ENCODE assay signal across 9 cellular contexts in the genomic region with DNA sequence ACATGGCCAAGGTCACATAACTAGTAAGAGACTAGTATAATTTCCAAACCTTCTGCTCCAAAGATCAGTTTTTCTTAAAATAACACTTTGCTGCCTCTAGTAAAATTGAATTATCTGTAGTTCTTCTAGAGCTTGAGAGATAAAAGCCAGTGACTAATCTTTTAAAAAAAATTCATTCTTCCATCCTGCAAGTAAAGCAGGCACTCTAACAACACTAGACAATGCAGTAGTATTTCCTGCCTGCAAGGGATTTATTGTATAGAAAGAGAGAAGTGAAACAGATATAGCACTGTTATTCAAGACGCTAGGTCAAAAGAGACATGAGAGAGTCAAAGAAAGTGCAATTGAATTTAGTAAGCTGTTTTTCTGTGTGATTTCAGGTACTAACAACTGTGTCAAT.
A peak's percentile ranks its signal among the peaks of the same experiment; 100 is the strongest.
DNase-seq lines count a peak whose midpoint lies in the region; ATAC-seq and TF ChIP-seq lines count a peak whose summit lies in the region.
"Had no signal": no experiment of that assay in that cellular context is flagged by ENCODE, and none has a peak within 500 bp of the region (broad histone marks: within the 10 kb centered on the region; RNA-seq: fewer than 3 reads in every experiment).

No MANE protein-coding gene starts in this region.

- H3K4me1 ChIP-seq in OCI-LY7 (ENCODE audit: insufficient read depth, low read length, poor library complexity, severe bottlenecking), result peaks cover 20% of the 10 kb centered on the region
- no peaks in the 10 kb centered on the region for H3K4me1 ChIP-seq in esophagus muscularis mucosa
- no peaks in the 10 kb centered on the region for H3K4me1 ChIP-seq in transverse colon
- no peaks in the 10 kb centered on the region for H3K4me1 ChIP-seq in gastrocnemius medialis

- H4K20me1 ChIP-seq in OCI-LY7 (ENCODE audit: insufficient read depth, low read length), result no peaks in the 10 kb centered on the region

- CTCF ChIA-PET in OCI-LY7 (lab: Charles Lee; ENCODE audit: unreplicated experiment), result no interaction called here

- TF ChIP-seq EP300 in esophagus muscularis mucosa (IDR thresholded peaks at IDR 0.05) (no peak), transverse colon (IDR thresholded peaks at IDR 0.05; ENCODE audit: low read depth) (no peak)

- 18% methylated on average over 1 of the region's 1 CpG for whole genome bisulfite sequencing in esophagus muscularis mucosa
- WGBS in transverse colon (ENCODE audit: low coverage in 1 of 2), 2 donors, result 10 to 45% methylated on average over 1 of the region's 1 CpG

- POLR2A ChIA-PET in OCI-LY7 (lab: Charles Lee), result interaction anchor here (1.5 kb wide), 1 partner anchor 11 kb away, joined by 4 read pairs; no protein-coding TSS in a partner anchor

- peak overlapping the region; percentile 53 for H2AFZ ChIP-seq in OCI-LY7 (ENCODE audit: low read length)

- H3K27ac ChIP-seq in OCI-LY7 (ENCODE audit: low read depth, low read length, poor library complexity, severe bottlenecking) (peak overlapping the region; percentile 80), esophagus muscularis mucosa (replicated peaks in 1 of 4) (no peak overlapping the region), transverse colon (no peak overlapping the region), gastrocnemius medialis (no peak overlapping the region)
- H3K27ac ChIP-seq: epithelial cell of prostate had no signal

- DNase-seq in GM13977 (ENCODE audit: low spot score) (peak; percentile 20), OCI-LY7 (ENCODE audit: low spot score) (peak; percentile 88), inferior parietal cortex (ENCODE audit: extremely low spot score) (no peak), esophagus muscularis mucosa (ENCODE audit: extremely low spot score) (no peak), transverse colon (no peak), gastrocnemius medialis (no peak)

- H3K4me2 ChIP-seq in OCI-LY7 (ENCODE audit: low read length), result peak overlapping the region; percentile 57

- intact Hi-C loops in OCI-LY7 (cut with micrococcal nuclease; ENCODE audit: unreplicated experiment), result no loop called here
- intact Hi-C loops in esophagus muscularis mucosa (cut with DNase I), result no loop called here
- intact Hi-C loops in transverse colon (cut with DNase I; ENCODE audit: low total_unique reads), result no loop called here
- intact Hi-C loops in gastrocnemius medialis (cut with DNase I; ENCODE audit: low total_unique reads), result no loop called here

- BruUV-seq in OCI-LY7 (replicated peaks; lab: Mats Ljungman, UMichigan), result no TSS peak

- H3K27me3 ChIP-seq in esophagus muscularis mucosa (no peaks in the 10 kb centered on the region), transverse colon (no peaks in the 10 kb centered on the region), gastrocnemius medialis (no peaks in the 10 kb centered on the region)

- no peak for TF ChIP-seq POLR2A in esophagus muscularis mucosa (IDR thresholded peaks at IDR 0.05; ENCODE audit: low read depth)
- no peak for TF ChIP-seq POLR2A in transverse colon (IDR thresholded peaks at IDR 0.05)
- TF ChIP-seq POLR2A in gastrocnemius medialis (IDR thresholded peaks at IDR 0.05), result no peak

- no peak for TF ChIP-seq CTCF in GM13977 (IDR thresholded peaks at IDR 0.05; ENCODE audit: extremely low read depth, insufficient read depth, missing control alignments)
- no peak for TF ChIP-seq CTCF in OCI-LY7 (conservative IDR thresholded peaks at IDR 0.05; ENCODE audit: low read length)
- TF ChIP-seq CTCF in esophagus muscularis mucosa (IDR thresholded peaks at IDR 0.05), result no peak
- no peak for TF ChIP-seq CTCF in transverse colon (IDR thresholded peaks at IDR 0.05)
- no peak for TF ChIP-seq CTCF in gastrocnemius medialis (IDR thresholded peaks at IDR 0.05 in 4 of 5, conservative IDR thresholded peaks at IDR 0.05 in 1 of 5)

- ATAC-seq in GM21515 (IDR thresholded peaks at IDR 0.05; ENCODE audit: unreplicated experiment) (peak; percentile 93), HG03432 (IDR thresholded peaks at IDR 0.05; ENCODE audit: unreplicated experiment) (peak; percentile 96), gastrocnemius medialis (no peak)

- peaks cover 21% of the 10 kb centered on the region for H3K9me3 ChIP-seq in OCI-LY7 (ENCODE audit: low read length)
- peaks cover 0 to 7% (median 4%) of the 10 kb centered on the region in 4 donors for H3K9me3 ChIP-seq in esophagus muscularis mucosa
- peaks cover 0 to 5% of the 10 kb centered on the region in 2 donors for H3K9me3 ChIP-seq in transverse colon
- H3K9me3 ChIP-seq in gastrocnemius medialis, result no peaks in the 10 kb centered on the region

- H3K4me3 ChIP-seq in OCI-LY7 (ENCODE audit: low read depth, low read length, poor library complexity, severe bottlenecking) (no peak overlapping the region), esophagus muscularis mucosa (no peak overlapping the region), transverse colon (no peak overlapping the region), gastrocnemius medialis (no peak overlapping the region)

- H3K9me2 ChIP-seq in OCI-LY7 (ENCODE audit: insufficient read depth, low read length), result no peaks in the 10 kb centered on the region

- H3K79me2 ChIP-seq in OCI-LY7 (ENCODE audit: insufficient read depth, low read depth, low read length), result no peaks in the 10 kb centered on the region

- in situ Hi-C loops in GM13977 (cut with MboI; ENCODE audit: low pct_unique_long_range_greater_than_20kb, low sequenced_read_pairs, unreplicated experiment), result no loop called here
- in situ Hi-C loops in transverse colon (cut with MboI; ENCODE audit: low pct_ligation_motif_present in 1 of 4, low pct_unique_long_range_greater_than_20kb in 1 of 4, low sequenced_read_pairs in 3 of 4), result no loop called here
- in situ Hi-C loops in gastrocnemius medialis (cut with MboI; ENCODE audit: low sequenced_read_pairs in 4 of 4), result no loop called here

- H3K36me3 ChIP-seq in OCI-LY7 (ENCODE audit: insufficient read depth, low read length) (peaks cover 5% of the 10 kb centered on the region; the same call in 1 of the 2 replicates), esophagus muscularis mucosa (no peaks in the 10 kb centered on the region), transverse colon (no peaks in the 10 kb centered on the region), gastrocnemius medialis (no peaks in the 10 kb centered on the region)

Comparison
In these comparisons a context has a peak if more than half of its experiments do, and no peak if none do; other contexts are left out.
1. DNase-seq: peak in GM13977 (single experiment) and OCI-LY7 (single experiment); none in inferior parietal cortex (single experiment), esophagus muscularis mucosa (single experiment), transverse colon (single experiment) and gastrocnemius medialis (0 of 2).
2. ATAC-seq: peak in GM21515 (single experiment) and HG03432 (single experiment); none in gastrocnemius medialis (0 of 2).